Comparison of ENCODE assay signal across 9 cellular contexts in the genomic region with DNA sequence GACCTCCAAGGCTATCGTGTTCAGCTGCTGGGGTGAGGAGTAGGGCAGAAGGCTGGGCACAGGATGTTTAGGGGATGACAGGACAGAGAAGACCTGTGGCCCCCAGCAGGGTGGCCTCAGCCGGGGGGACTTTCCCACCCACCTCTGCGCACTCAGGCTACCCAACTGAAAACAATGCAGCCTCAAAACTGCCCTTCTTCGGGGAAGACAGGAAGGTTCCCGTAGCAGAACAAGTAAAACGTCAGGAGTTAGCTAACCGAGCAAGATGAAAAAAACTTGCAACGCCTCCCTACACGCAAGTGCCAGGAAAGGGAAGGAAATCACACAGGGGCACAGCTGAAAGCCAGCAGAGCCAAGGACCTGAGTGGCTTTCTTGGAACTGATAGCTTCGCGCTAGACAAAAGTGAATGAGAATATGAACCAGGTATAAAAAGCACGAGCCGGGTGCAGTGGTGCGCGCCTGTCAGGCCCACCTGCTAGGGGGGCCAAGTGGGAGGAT. TPM values are rescaled to one million over a fixed set of nuclear protein-coding genes. Genes with fewer than 3 reads are reported as not detected.
DNase-seq lines count a peak whose midpoint lies in the region; ATAC-seq and TF ChIP-seq lines count a peak whose summit lies in the region.
"Had no signal": no experiment of that assay in that cellular context is flagged by ENCODE, and none has a peak within 500 bp of the region (broad histone marks: within the 10 kb centered on the region; RNA-seq: fewer than 3 reads in every experiment).

No MANE protein-coding gene starts in this region.

- DNase-seq in Peyer's patch, result peak in 1 of 3 donors; percentile 62
- peak; percentile 82 for DNase-seq in stimulated activated CD8-positive, alpha-beta memory T cell treated with anti-CD3 and anti-CD28 coated beads, Interleukin-4, amount 100 ng/mL, for 48 hours
- no peak for DNase-seq in NCI-H1417 treated with DMSO at 0.1 percent for 48 hours (lab: John Stamatoyannopoulos, UW)
- no peak for DNase-seq in AG20443 (ENCODE audit: low spot score)
- DNase-seq: HCEC 1CT had no signal

- H3K27ac ChIP-seq in Peyer's patch, result peak overlapping the region; percentile 10 to 39 (median 15)

- no peak for TF ChIP-seq POLR2A in Peyer's patch (IDR thresholded peaks at IDR 0.05)
- no peak for TF ChIP-seq POLR2A in GM18505 (IDR thresholded peaks at IDR 0.05; ENCODE audit: borderline replicate concordance, extremely low read depth, insufficient read depth, insufficient read length)

- no peaks in the 10 kb centered on the region for H3K27me3 ChIP-seq in Peyer's patch

- H3K36me3 ChIP-seq in Peyer's patch, result no peaks in the 10 kb centered on the region

- peak; percentile 64 for ATAC-seq in GM21423 (IDR thresholded peaks at IDR 0.05; ENCODE audit: unreplicated experiment)
- ATAC-seq in esophagus mucosa, result peak; percentile 32
- no peak for ATAC-seq in GM18505 (IDR thresholded peaks at IDR 0.05; ENCODE audit: unreplicated experiment)
- no peak for ATAC-seq in GM21367 (IDR thresholded peaks at IDR 0.05; ENCODE audit: unreplicated experiment)

- H3K9me3 ChIP-seq in Peyer's patch, result no peaks in the 10 kb centered on the region

- H3K4me1 ChIP-seq in Peyer's patch, result no peaks in the 10 kb centered on the region

- TF ChIP-seq CTCF in Peyer's patch (IDR thresholded peaks at IDR 0.05), result no peak

- H3K4me3 ChIP-seq in Peyer's patch, result no peak overlapping the region

RNA-seq across cellular contexts. Expression of gene FURIN, which starts 38.4 kb away (rescaled TPM):
- total RNA-seq in Peyer's patch (10 to 100 TPM; 53.6 to 76.7 (median 70.1) TPM), esophagus mucosa (30.6 TPM)

RNA-seq across cellular contexts. Expression of gene FES, which starts 54.3 kb away (rescaled TPM):
- total RNA-seq in Peyer's patch (10 to 100 TPM in 3 of 4 donors, 1 to 10 TPM in 1; 4.7 to 37.1 (median 20.5) TPM), esophagus mucosa (3.8 TPM)

Comparison
In these comparisons a context has a peak if more than half of its experiments do, and no peak if none do; other contexts are left out.
1. ATAC-seq: peak in GM21423 (single experiment) and esophagus mucosa (single experiment); none in GM18505 (single experiment) and GM21367 (single experiment).